In genomic region chr7:2114926-2115738, GRCh38 we compare ENCODE assay signal across 28 cellular contexts.
DNase-seq lines count a peak whose midpoint lies in the region; ATAC-seq, FAIRE-seq and TF ChIP-seq lines count a peak whose summit lies in the region.
"Had no signal": no experiment of that assay in that cellular context is flagged by ENCODE, and none has a peak within 500 bp of the region (broad histone marks: within the 10 kb centered on the region; RNA-seq: fewer than 3 reads in every experiment).

No MANE protein-coding gene starts in this region.

- POLR2A ChIA-PET in PC-3 (lab: Charles Lee; ENCODE audit: unreplicated experiment) = no interaction called here

- H3K4me3 ChIP-seq in heart right ventricle (no peak overlapping the region), PC-3 (ENCODE audit: low read length) (no peak overlapping the region), kidney (ENCODE audit: low read length in 2 of 2) (no peak overlapping the region), WERI-Rb-1 (ENCODE audit: low read depth, low read length) (no peak overlapping the region)
- H3K4me3 ChIP-seq: adrenal gland, GM23248, prostate gland, testis, uterus had no signal

- CTCF ChIA-PET in PC-3 (lab: Charles Lee) = no interaction called here

- H3K9me3 Mint-ChIP-seq in stimulated activated naive B cell treated with anti-CD40 and anti-IgM and Interleukin-4, amounts not matched to agents 10 μg/mL and 1 μg/mL and 100 μg/mL, for 72 hours = peaks cover 0 to 13% of the 10 kb centered on the region in 2 donors
- H3K9me3 Mint-ChIP-seq: activated naive CD4-positive, alpha-beta T cell treated with anti-CD3 and anti-CD28 coated beads, Interleukin-2, amount 10 ng/mL, durations not matched to agents 7 days and 5 days; CD4-positive, alpha-beta T cell; immature natural killer cell had no signal

- peak overlapping the region in 1 of 2 donors; percentile 25 for H3K4me3 Mint-ChIP-seq in stimulated activated naive B cell treated with anti-CD40 and anti-IgM and Interleukin-4, amounts not matched to agents 10 μg/mL and 1 μg/mL and 100 μg/mL, for 72 hours
- H3K4me3 Mint-ChIP-seq: activated CD8-positive, alpha-beta T cell treated with anti-CD3 and anti-CD28 coated beads, Interleukin-2, amount 10 ng/mL, durations not matched to agents 7 days and 5 days; activated naive CD4-positive, alpha-beta T cell treated with anti-CD3 and anti-CD28 coated beads, Interleukin-2, amount 10 ng/mL, durations not matched to agents 7 days and 5 days; CD4-positive, alpha-beta T cell had no signal

- H3K4me2 ChIP-seq in PC-3 (ENCODE audit: low read length) = no peak overlapping the region
- H3K4me2 ChIP-seq: KMS-11 had no signal

- no peaks in the 10 kb centered on the region for H3K79me2 ChIP-seq in PC-3 (ENCODE audit: low read length)

- DNase-seq in heart right ventricle (no peak), cardiac septum (ENCODE audit: low spot score) (no peak), PC-3 (no peak), kidney (peak; percentile 73), WERI-Rb-1 (no peak), GM12892 (ENCODE audit: insufficient read length) (no peak), nucleus accumbens (lab: John Stamatoyannopoulos, UW) (no peak)
- DNase-seq in stimulated activated naive B cell treated with anti-CD40 and anti-IgM and Interleukin-4, amounts not matched to agents 10 μg/mL and 1 μg/mL and 100 μg/mL, for 72 hours = no peak
- DNase-seq: activated CD8-positive, alpha-beta T cell treated with anti-CD3 and anti-CD28 coated beads, Interleukin-2, amount 10 ng/mL, durations not matched to agents 7 days and 5 days; activated naive CD4-positive, alpha-beta T cell treated with anti-CD3 and anti-CD28 coated beads, Interleukin-2, amount 10 ng/mL, durations not matched to agents 7 days and 5 days; CD4-positive, alpha-beta T cell; immature natural killer cell; mesendoderm; NCI-H524; OCI-M1; stimulated activated naive CD4-positive, alpha-beta T cell had no signal

- BruUV-seq in PC-3 (replicated peaks; lab: Mats Ljungman, UMichigan) = no TSS peak

- H3K27me3 ChIP-seq in heart right ventricle = no peaks in the 10 kb centered on the region
- no peaks in the 10 kb centered on the region for H3K27me3 ChIP-seq in PC-3 (ENCODE audit: low read length)
- no peaks in the 10 kb centered on the region for H3K27me3 ChIP-seq in WERI-Rb-1 (ENCODE audit: insufficient read depth, low read depth, severe bottlenecking)
- H3K27me3 ChIP-seq: adrenal gland, brain microvascular endothelial cell, testis, uterus had no signal

- H3K36me3 Mint-ChIP-seq in stimulated activated naive B cell treated with anti-CD40 and anti-IgM and Interleukin-4, amounts not matched to agents 10 μg/mL and 1 μg/mL and 100 μg/mL, for 72 hours = peaks cover 74 to 85% of the 10 kb centered on the region in 2 donors

- H3K9me3 ChIP-seq in heart right ventricle (no peaks in the 10 kb centered on the region), PC-3 (ENCODE audit: low read length) (no peaks in the 10 kb centered on the region), kidney (ENCODE audit: control insufficient read depth in 1 of 2, low read length in 2 of 2) (no peaks in the 10 kb centered on the region), WERI-Rb-1 (ENCODE audit: severe bottlenecking) (peaks cover 2% of the 10 kb centered on the region)
- H3K9me3 ChIP-seq: adrenal gland, prostate gland, testis, uterus had no signal

- no peaks in the 10 kb centered on the region for H3K27me3 Mint-ChIP-seq in stimulated activated naive B cell treated with anti-CD40 and anti-IgM and Interleukin-4, amounts not matched to agents 10 μg/mL and 1 μg/mL and 100 μg/mL, for 72 hours
- H3K27me3 Mint-ChIP-seq: activated naive CD4-positive, alpha-beta T cell treated with anti-CD3 and anti-CD28 coated beads, Interleukin-2, amount 10 ng/mL, durations not matched to agents 7 days and 5 days; CD4-positive, alpha-beta T cell had no signal

- no peaks in the 10 kb centered on the region for H3F3A ChIP-seq in PC-3 (ENCODE audit: low read length, unreplicated experiment)

- H3K36me3 ChIP-seq in heart right ventricle (peaks cover 0 to 3% (median 0%) of the 10 kb centered on the region in 9 donors), PC-3 (ENCODE audit: low read depth, low read length) (no peaks in the 10 kb centered on the region), kidney (ENCODE audit: control insufficient read depth in 1 of 2, insufficient read depth in 2 of 2, low read length in 2 of 2) (no peaks in the 10 kb centered on the region), WERI-Rb-1 (peaks cover 11% of the 10 kb centered on the region)
- H3K36me3 ChIP-seq: adrenal gland, brain microvascular endothelial cell, prostate gland, uterus had no signal

- H3K4me1 Mint-ChIP-seq in stimulated activated naive B cell treated with anti-CD40 and anti-IgM and Interleukin-4, amounts not matched to agents 10 μg/mL and 1 μg/mL and 100 μg/mL, for 72 hours = peaks cover 49 to 90% of the 10 kb centered on the region in 2 donors

- H3K27ac ChIP-seq in heart right ventricle = peak overlapping the region in 9 of 10 donors; percentile 59 to 84 (median 74)
- peak overlapping the region; percentile 70 for H3K27ac ChIP-seq in PC-3 (ENCODE audit: low read length)
- H3K27ac ChIP-seq in kidney (ENCODE audit: low read depth in 2 of 2, low read length in 2 of 2) = no peak overlapping the region
- H3K27ac ChIP-seq in WERI-Rb-1 = no peak overlapping the region
- H3K27ac ChIP-seq: GM23248, KMS-11, prostate gland, testis, uterus had no signal

- no peaks in the 10 kb centered on the region for H3K9me2 ChIP-seq in PC-3 (replicated peaks; ENCODE audit: low read length)

- no peak overlapping the region for H2AFZ ChIP-seq in PC-3 (ENCODE audit: low read length)
- H2AFZ ChIP-seq: GM23248 had no signal

- no peak for TF ChIP-seq CTCF in heart right ventricle (IDR thresholded peaks at IDR 0.05)
- no peak for TF ChIP-seq CTCF in PC-3 (conservative IDR thresholded peaks at IDR 0.05; ENCODE audit: low read depth, low read length)
- no peak for TF ChIP-seq CTCF in kidney (IDR thresholded peaks at IDR 0.05; ENCODE audit: borderline replicate concordance, extremely low read depth, insufficient read depth)
- TF ChIP-seq CTCF in WERI-Rb-1 (IDR thresholded peaks at IDR 0.05; ENCODE audit: low read depth, low read length) = no peak

- H3K27ac Mint-ChIP-seq in stimulated activated naive B cell treated with anti-CD40 and anti-IgM and Interleukin-4, amounts not matched to agents 10 μg/mL and 1 μg/mL and 100 μg/mL, for 72 hours = peak overlapping the region; percentile 14
- H3K27ac Mint-ChIP-seq: activated CD8-positive, alpha-beta T cell treated with anti-CD3 and anti-CD28 coated beads, Interleukin-2, amount 10 ng/mL, durations not matched to agents 7 days and 5 days; activated naive CD4-positive, alpha-beta T cell treated with anti-CD3 and anti-CD28 coated beads, Interleukin-2, amount 10 ng/mL, durations not matched to agents 7 days and 5 days; CD4-positive, alpha-beta T cell; immature natural killer cell had no signal

- no peaks in the 10 kb centered on the region for H4K20me1 ChIP-seq in PC-3 (ENCODE audit: low read length)

- FAIRE-seq in kidney (lab: Jason Lieb, UNC) = no peak
- FAIRE-seq in GM12892 (lab: Jason Lieb, UNC) = no peak
- FAIRE-seq: A204.1, D721Med, endothelial cell of umbilical vein, GM18507 had no signal

- H3K9ac ChIP-seq in PC-3 (ENCODE audit: low read length) (peak overlapping the region; percentile 29; the same call in 1 of the 2 replicates), kidney (ENCODE audit: low read length in 2 of 2) (no peak overlapping the region)
- H3K9ac ChIP-seq: GM23248, KMS-11 had no signal

- 92 to 97% methylated on average over 49 of the region's 49 CpGs for WGBS in heart right ventricle, 2 donors

- no peak for TF ChIP-seq POLR2A in GM12892 (IDR thresholded peaks at IDR 0.05; ENCODE audit: low read depth, low read length)

- ATAC-seq in heart right ventricle = no peak
- no peak for ATAC-seq in PC-3
- no peak for ATAC-seq in stimulated activated naive B cell treated with anti-CD40 and anti-IgM and Interleukin-4, amounts not matched to agents 10 μg/mL and 1 μg/mL and 100 μg/mL, for 72 hours (replicated peaks)
- ATAC-seq: activated CD8-positive, alpha-beta T cell treated with anti-CD3 and anti-CD28 coated beads, Interleukin-2, amount 10 ng/mL, durations not matched to agents 7 days and 5 days; left lobe of liver had no signal

- H3K4me1 ChIP-seq in heart right ventricle = peaks cover 11 to 60% (median 30%) of the 10 kb centered on the region in 9 donors
- peaks cover 45% of the 10 kb centered on the region for H3K4me1 ChIP-seq in PC-3 (ENCODE audit: insufficient read depth, low read length)
- peaks cover 5 to 22% of the 10 kb centered on the region in 2 donors for H3K4me1 ChIP-seq in kidney (ENCODE audit: control insufficient read depth in 1 of 2, insufficient read depth in 1 of 2, low read depth in 1 of 2, low read length in 2 of 2)

- intact Hi-C loops in heart right ventricle (cut with DNase I) = loop anchor here in 2 of 10 donors (5.0 kb wide), 2 partner anchors 42 to 82 kb away; no protein-coding TSS in a partner anchor
- intact Hi-C loops in cardiac septum (cut with DNase I) = no loop called here
- intact Hi-C loops in PC-3 (cut with micrococcal nuclease) = no loop called here
- intact Hi-C loops in kidney (cut with DNase I) = no loop called here

Comparison
In these comparisons a context has a peak if more than half of its experiments do, and no peak if none do; other contexts are left out.
1. H3K27ac ChIP-seq: peak in heart right ventricle (9 of 10) and PC-3 (single experiment); none in kidney (0 of 2) and WERI-Rb-1 (single experiment).